Comparison of ENCODE assay signal across 14 cellular contexts in genomic region chr15:25134546-25134945, GRCh38.
A peak's percentile ranks its signal among the peaks of the same experiment; 100 is the strongest.
DNase-seq lines count a peak whose midpoint lies in the region; ATAC-seq and TF ChIP-seq lines count a peak whose summit lies in the region.
"Had no signal": no experiment of that assay in that cellular context is flagged by ENCODE, and none has a peak within 500 bp of the region (broad histone marks: within the 10 kb centered on the region; RNA-seq: fewer than 3 reads in every experiment).

No MANE protein-coding gene starts in this region.

- H3K27ac Mint-ChIP-seq in CD4-positive, alpha-beta T cell, result no peak overlapping the region
- H3K27ac Mint-ChIP-seq: activated CD4-positive, alpha-beta T cell treated with anti-CD3 and anti-CD28 coated beads, Interleukin-2, amount 10 ng/mL, durations not matched to agents 24 days and 14 days; activated T-cell treated with anti-CD3 and anti-CD28 coated beads, Interleukin-2, amount 50 U/mL, for 72 hours had no signal

- ATAC-seq in Right ventricle myocardium inferior (peak; percentile 15), right cardiac atrium (no peak)
- ATAC-seq in CD4-positive, alpha-beta T cell (ENCODE audit: poor library complexity), result no peak
- ATAC-seq: activated T-cell treated with anti-CD3 and anti-CD28 coated beads, Interleukin-2, amount 50 U/mL, for 72 hours; pancreas had no signal

- TF ChIP-seq CTCF in left ventricle myocardium inferior (IDR thresholded peaks at IDR 0.05; ENCODE audit: borderline replicate concordance) (peak; percentile 25), testis (IDR thresholded peaks at IDR 0.05) (peak in 2 of 3 experiments; percentile 22 to 43), stomach (IDR thresholded peaks at IDR 0.05) (no peak)
- no peak for TF ChIP-seq CTCF in CD4-positive, alpha-beta T cell (IDR thresholded peaks at IDR 0.05)

- H3K27me3 ChIP-seq in right cardiac atrium (ENCODE audit: control insufficient read depth, insufficient read depth), result no peaks in the 10 kb centered on the region
- no peaks in the 10 kb centered on the region for H3K27me3 ChIP-seq in left ventricle myocardium inferior (ENCODE audit: low read depth)
- no peaks in the 10 kb centered on the region for H3K27me3 ChIP-seq in testis
- no peaks in the 10 kb centered on the region for H3K27me3 ChIP-seq in CD4-positive, alpha-beta T cell (ENCODE audit: control insufficient read depth, insufficient read depth, low read length)
- H3K27me3 ChIP-seq in stomach, result no peaks in the 10 kb centered on the region
- H3K27me3 ChIP-seq: Peyer's patch had no signal

- POLR2A ChIA-PET in CD4-positive, alpha-beta T cell (lab: Charles Lee), result no interaction called here

- H3K4me1 ChIP-seq in right cardiac atrium (ENCODE audit: control insufficient read depth, insufficient read depth, low read length) (no peaks in the 10 kb centered on the region), left ventricle myocardium inferior (peaks cover 10% of the 10 kb centered on the region), testis (peaks cover 6% of the 10 kb centered on the region), stomach (no peaks in the 10 kb centered on the region)
- H3K4me1 ChIP-seq: pancreas, Peyer's patch had no signal

- intact Hi-C loops in Right ventricle myocardium inferior (cut with DNase I), result no loop called here
- intact Hi-C loops in right cardiac atrium (cut with DNase I), result no loop called here
- intact Hi-C loops in left ventricle myocardium inferior (cut with micrococcal nuclease), result no loop called here
- intact Hi-C loops in testis (cut with DNase I; ENCODE audit: low total_unique reads), result no loop called here
- intact Hi-C loops in CD4-positive, alpha-beta T cell (cut with DNase I, micrococcal nuclease), result no loop called here
- intact Hi-C loops in stomach (cut with DNase I; ENCODE audit: low total_unique reads), result no loop called here

- CTCF ChIA-PET in CD4-positive, alpha-beta T cell (lab: Charles Lee), result no interaction called here

- DNase-seq in Right ventricle myocardium inferior (ENCODE audit: missing footprints) (no peak), right cardiac atrium (no peak), astrocyte of the hippocampus (ENCODE audit: low read depth, low spot score) (peak; percentile 7), left ventricle myocardium inferior (no peak), testis (peak; percentile 25), stomach (no peak)
- no peak for DNase-seq in CD4-positive, alpha-beta T cell
- DNase-seq in activated naive CD4-positive, alpha-beta T cell treated with Interleukin-2 at 50 U/mL for 16 hours, result no peak
- DNase-seq: activated CD4-positive, alpha-beta T cell treated with anti-CD3 and anti-CD28 coated beads, Interleukin-2, amount 10 ng/mL, durations not matched to agents 24 days and 14 days; activated T-cell treated with anti-CD3 and anti-CD28 coated beads, Interleukin-2, amount 50 U/mL, for 72 hours; MV-4-11; pancreas; Peyer's patch; stimulated activated CD4-positive, alpha-beta T cell treated with anti-CD3 and anti-CD28 coated beads, Interleukin-15, amount 100 ng/mL, for 24 hours had no signal

- no peaks in the 10 kb centered on the region for H3K9me3 ChIP-seq in right cardiac atrium (ENCODE audit: control insufficient read depth, low read length)
- peaks cover 60% of the 10 kb centered on the region for H3K9me3 ChIP-seq in left ventricle myocardium inferior (replicated peaks)
- H3K9me3 ChIP-seq in testis, result no peaks in the 10 kb centered on the region
- H3K9me3 ChIP-seq in CD4-positive, alpha-beta T cell (ENCODE audit: control insufficient read depth, low read length), result peaks cover 36% of the 10 kb centered on the region
- H3K9me3 ChIP-seq in stomach, result peaks cover 4 to 83% (median 35%) of the 10 kb centered on the region in 4 donors
- H3K9me3 ChIP-seq: pancreas had no signal

- H3K27ac ChIP-seq in right cardiac atrium (ENCODE audit: low read length) (no peak overlapping the region), left ventricle myocardium inferior (replicated peaks) (peak overlapping the region; percentile 13), testis (peak overlapping the region in 1 of 2 donors; percentile 26), stomach (no peak overlapping the region)
- no peak overlapping the region for H3K27ac ChIP-seq in CD4-positive, alpha-beta T cell (ENCODE audit: low read depth, low read length)
- H3K27ac ChIP-seq: pancreas, Peyer's patch had no signal

- TF ChIP-seq POLR2A in testis (IDR thresholded peaks at IDR 0.05) (no peak), stomach (IDR thresholded peaks at IDR 0.05) (no peak)

- WGBS in right cardiac atrium, result 27% methylated on average over 2 of the region's 2 CpGs
- WGBS in testis, 2 donors, result 40 to 54% methylated on average over 2 of the region's 2 CpGs
- WGBS in stomach, 5 donors, result 36 to 61% (median 42%) methylated on average over 2 of the region's 2 CpGs

- peaks cover 3% of the 10 kb centered on the region for H3K36me3 ChIP-seq in left ventricle myocardium inferior
- no peaks in the 10 kb centered on the region for H3K36me3 ChIP-seq in testis (ENCODE audit: low read depth, missing control alignments)
- peaks cover 0 to 7% (median 3%) of the 10 kb centered on the region in 4 donors for H3K36me3 ChIP-seq in stomach
- H3K36me3 ChIP-seq: pancreas, Peyer's patch had no signal

- no peaks in the 10 kb centered on the region for H3K4me1 Mint-ChIP-seq in CD4-positive, alpha-beta T cell (ENCODE audit: low read depth)
- H3K4me1 Mint-ChIP-seq: activated CD4-positive, alpha-beta T cell treated with anti-CD3 and anti-CD28 coated beads, Interleukin-2, amount 10 ng/mL, durations not matched to agents 24 days and 14 days had no signal

- H3K27me3 Mint-ChIP-seq in CD4-positive, alpha-beta T cell, result no peaks in the 10 kb centered on the region
- H3K27me3 Mint-ChIP-seq: activated CD4-positive, alpha-beta T cell treated with anti-CD3 and anti-CD28 coated beads, Interleukin-2, amount 10 ng/mL, durations not matched to agents 24 days and 14 days had no signal

- peaks cover 37% of the 10 kb centered on the region for H3K36me3 Mint-ChIP-seq in CD4-positive, alpha-beta T cell (ENCODE audit: low read depth)

- no peak overlapping the region for H3K4me3 Mint-ChIP-seq in CD4-positive, alpha-beta T cell
- H3K4me3 Mint-ChIP-seq: activated CD4-positive, alpha-beta T cell treated with anti-CD3 and anti-CD28 coated beads, Interleukin-2, amount 10 ng/mL, durations not matched to agents 24 days and 14 days; activated T-cell treated with anti-CD3 and anti-CD28 coated beads, Interleukin-2, amount 50 U/mL, for 72 hours had no signal

- TF ChIP-seq EP300 in stomach (IDR thresholded peaks at IDR 0.05), result no peak

- peaks cover 18% of the 10 kb centered on the region for H3K9me3 Mint-ChIP-seq in CD4-positive, alpha-beta T cell

- H3K4me3 ChIP-seq in right cardiac atrium (ENCODE audit: low read length) (no peak overlapping the region), left ventricle myocardium inferior (no peak overlapping the region), testis (no peak overlapping the region), stomach (no peak overlapping the region)
- H3K4me3 ChIP-seq: pancreas, Peyer's patch had no signal

Comparison
In these comparisons a context has a peak if more than half of its experiments do, and no peak if none do; other contexts are left out.
1. DNase-seq: peak in astrocyte of the hippocampus (single experiment) and testis (single experiment); none in Right ventricle myocardium inferior (single experiment), right cardiac atrium (0 of 3), left ventricle myocardium inferior (single experiment), CD4-positive, alpha-beta T cell (0 of 10), stomach (single experiment) and activated naive CD4-positive, alpha-beta T cell treated with Interleukin-2 at 50 U/mL for 16 hours (single experiment).
2. CTCF ChIP-seq: peak in left ventricle myocardium inferior (single experiment) and testis (2 of 3); none in CD4-positive, alpha-beta T cell (single experiment) and stomach (0 of 7).